30 cellular contexts compared by ENCODE assay signal in the genomic region with DNA sequence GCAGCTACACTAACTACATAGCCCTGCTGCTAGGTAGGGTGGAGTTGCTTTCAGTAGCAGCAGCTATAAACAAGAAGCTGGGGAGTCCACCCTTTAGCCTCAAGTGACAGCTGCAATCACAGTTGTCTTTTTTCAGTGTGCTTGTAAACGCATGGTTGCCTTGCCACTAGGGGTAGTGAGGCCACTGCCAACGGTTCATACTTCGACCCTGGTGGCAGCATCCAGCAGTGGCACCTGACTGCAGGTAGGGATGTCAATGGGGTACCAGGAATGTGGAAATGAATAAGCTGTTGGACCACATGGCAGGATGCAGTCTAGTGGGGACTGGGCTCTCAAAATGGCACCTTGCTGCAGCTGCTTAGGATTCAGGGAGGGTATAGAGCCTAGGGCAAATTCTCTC.
"Had no signal": no experiment of that assay in that cellular context is flagged by ENCODE, and none has a peak within 500 bp of the region (broad histone marks: within the 10 kb centered on the region; RNA-seq: fewer than 3 reads in every experiment).

No MANE protein-coding gene starts in this region.

- H3K27ac Mint-ChIP-seq: activated CD4-positive, alpha-beta memory T cell treated with anti-CD3 and anti-CD28 coated beads, Interleukin-2, amount 10 ng/mL, durations not matched to agents 7 days and 5 days; activated CD4-positive, alpha-beta T cell treated with anti-CD3 and anti-CD28 coated beads, Interleukin-2, amount 10 ng/mL, durations not matched to agents 7 days and 5 days; activated naive CD8-positive, alpha-beta T cell; activated T-cell treated with anti-CD3 and anti-CD28 coated beads, Interleukin-2, amount 50 U/mL, for 24 hours; activated T-cell treated with anti-CD3 and anti-CD28 coated beads, Interleukin-2, amount 50 U/mL, for 72 hours; brain; dendritic cell treated with granulocyte-macrophage colony-stimulating factor and Interleukin-4, amounts not matched to agents 40 ng/mL and 50 ng/mL, for 4 days had no signal

- H3K36me3 Mint-ChIP-seq: activated naive CD8-positive, alpha-beta T cell had no signal

- H3K4me3 ChIP-seq: breast epithelium, cardiac muscle cell, coronary artery, dorsolateral prefrontal cortex, esophagus muscularis mucosa, gastrocnemius medialis, heart left ventricle had no signal

- H3K4me3 Mint-ChIP-seq: activated CD4-positive, alpha-beta memory T cell treated with anti-CD3 and anti-CD28 coated beads, Interleukin-2, amount 10 ng/mL, durations not matched to agents 7 days and 5 days; activated CD4-positive, alpha-beta T cell treated with anti-CD3 and anti-CD28 coated beads, Interleukin-2, amount 10 ng/mL, durations not matched to agents 7 days and 5 days; activated naive CD8-positive, alpha-beta T cell; activated T-cell treated with anti-CD3 and anti-CD28 coated beads, Interleukin-2, amount 50 U/mL, for 24 hours; activated T-cell treated with anti-CD3 and anti-CD28 coated beads, Interleukin-2, amount 50 U/mL, for 72 hours; brain; dendritic cell treated with granulocyte-macrophage colony-stimulating factor and Interleukin-4, amounts not matched to agents 40 ng/mL and 50 ng/mL, for 4 days had no signal

- H3K27ac ChIP-seq: breast epithelium, cardiac muscle cell, coronary artery, dorsolateral prefrontal cortex, esophagus muscularis mucosa, foreskin keratinocyte, gastrocnemius medialis, heart left ventricle had no signal

- H3K4me1 ChIP-seq: breast epithelium, esophagus muscularis mucosa, foreskin keratinocyte, gastrocnemius medialis, heart left ventricle had no signal

- H3K4me1 Mint-ChIP-seq: activated CD4-positive, alpha-beta memory T cell treated with anti-CD3 and anti-CD28 coated beads, Interleukin-2, amount 10 ng/mL, durations not matched to agents 7 days and 5 days; activated CD4-positive, alpha-beta T cell treated with anti-CD3 and anti-CD28 coated beads, Interleukin-2, amount 10 ng/mL, durations not matched to agents 7 days and 5 days; brain had no signal

- ATAC-seq: activated T-cell treated with anti-CD3 and anti-CD28 coated beads, Interleukin-2, amount 50 U/mL, for 72 hours; foreskin keratinocyte; gastrocnemius medialis; heart left ventricle had no signal

- DNase-seq: activated CD4-positive, alpha-beta memory T cell treated with anti-CD3 and anti-CD28 coated beads, Interleukin-2, amount 10 ng/mL, durations not matched to agents 7 days and 5 days; activated CD4-positive, alpha-beta T cell treated with anti-CD3 and anti-CD28 coated beads for 1 hour; activated CD4-positive, alpha-beta T cell treated with anti-CD3 and anti-CD28 coated beads for 4 hours; activated CD4-positive, alpha-beta T cell treated with anti-CD3 and anti-CD28 coated beads, Interleukin-2, amount 10 ng/mL, durations not matched to agents 7 days and 5 days; activated CD4-positive, alpha-beta T cell treated with anti-CD3 and anti-CD28 coated beads, Interleukin-2, amount 50 U/mL, for 4 hours; activated CD8-positive, alpha-beta memory T cell treated with anti-CD3 and anti-CD28 coated beads, Interleukin-2, amount 50 U/mL, for 48 hours; activated gamma-delta T cell treated with Interleukin-2 at 50 U/mL for 16 hours; activated naive CD4-positive, alpha-beta T cell treated with anti-CD3 and anti-CD28 coated beads, Interleukin-2, amount 50 U/mL, for 16 hours; activated naive CD4-positive, alpha-beta T cell treated with Interleukin-2 at 50 U/mL for 16 hours; activated T-cell treated with anti-CD3 and anti-CD28 coated beads for 4 hours; activated T-cell treated with anti-CD3 and anti-CD28 coated beads, Interleukin-2, amount 50 U/mL, for 24 hours; activated T-cell treated with anti-CD3 and anti-CD28 coated beads, Interleukin-2, amount 50 U/mL, for 72 hours; amniotic stem cell; anterior cingulate cortex; central memory CD4-positive, alpha-beta T cell; dorsolateral prefrontal cortex; effector memory CD4-positive, alpha-beta T cell; erythroblast; foreskin keratinocyte; gastrocnemius medialis; glutamatergic neuron; heart left ventricle; T-helper 2 cell had no signal

- H3K9me3 ChIP-seq: gastrocnemius medialis had no signal

- H3K27me3 Mint-ChIP-seq: activated CD4-positive, alpha-beta memory T cell treated with anti-CD3 and anti-CD28 coated beads, Interleukin-2, amount 10 ng/mL, durations not matched to agents 7 days and 5 days; activated CD4-positive, alpha-beta T cell treated with anti-CD3 and anti-CD28 coated beads, Interleukin-2, amount 10 ng/mL, durations not matched to agents 7 days and 5 days; activated naive CD8-positive, alpha-beta T cell; activated T-cell treated with anti-CD3 and anti-CD28 coated beads, Interleukin-2, amount 50 U/mL, for 24 hours; brain; dendritic cell treated with granulocyte-macrophage colony-stimulating factor and Interleukin-4, amounts not matched to agents 40 ng/mL and 50 ng/mL, for 4 days had no signal

- H3K27me3 ChIP-seq: breast epithelium, cardiac muscle cell, dorsolateral prefrontal cortex, esophagus muscularis mucosa, foreskin keratinocyte, gastrocnemius medialis, heart left ventricle had no signal

- H3K36me3 ChIP-seq: breast epithelium, cardiac muscle cell, esophagus muscularis mucosa, gastrocnemius medialis, heart left ventricle had no signal
